Comparison of ENCODE assay signal across 16 cellular contexts in the genomic region with DNA sequence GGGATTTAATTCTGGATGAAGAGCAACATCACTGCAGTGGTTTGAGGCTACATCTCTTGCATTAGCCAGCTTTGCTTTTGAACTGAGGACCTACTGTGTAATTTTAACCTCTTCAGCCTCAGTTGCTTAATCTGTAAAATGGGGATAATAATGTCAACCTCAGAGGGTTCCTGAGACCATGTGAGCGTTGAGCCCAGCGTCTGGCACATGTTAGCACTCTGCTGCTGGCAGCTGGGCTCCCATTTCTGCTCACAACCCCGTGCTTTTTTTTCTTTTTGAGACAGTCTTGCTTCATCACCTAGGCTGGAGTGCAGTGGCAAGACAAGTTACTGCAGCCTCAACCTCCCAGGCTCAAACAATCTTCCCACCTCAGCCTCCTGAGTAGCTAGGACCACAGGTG. TPM values are rescaled to one million over a fixed set of nuclear protein-coding genes. Genes with fewer than 3 reads are reported as not detected.
"Had no signal": no experiment of that assay in that cellular context is flagged by ENCODE, and none has a peak within 500 bp of the region (broad histone marks: within the 10 kb centered on the region; RNA-seq: fewer than 3 reads in every experiment).

No MANE protein-coding gene starts in this region.

- H3K27me3 ChIP-seq: hepatocyte, upper lobe of left lung had no signal

- H3K4me3 ChIP-seq: hepatocyte, upper lobe of left lung had no signal

- H3K79me2 ChIP-seq: hepatocyte had no signal

- H2AFZ ChIP-seq: hepatocyte had no signal

- H3K9me3 ChIP-seq: upper lobe of left lung had no signal

- ATAC-seq: activated naive CD4-positive, alpha-beta T cell treated with anti-CD3 and anti-CD28 coated beads, Interleukin-2, amount 50 U/mL, for 72 hours; foreskin keratinocyte; natural killer cell; WTC11 had no signal

- H3K27ac ChIP-seq: foreskin keratinocyte, hepatocyte, upper lobe of left lung had no signal

- H3K4me2 ChIP-seq: hepatocyte had no signal

- DNase-seq: activated gamma-delta T cell treated with Interleukin-2 at 50 U/mL for 16 hours; activated T-cell treated with anti-CD3 and anti-CD28 coated beads, Interleukin-2, amount 50 U/mL, for 1 hour; effector memory CD4-positive, alpha-beta T cell; foreskin keratinocyte; kidney glomerular epithelial cell; midbrain; natural killer cell; retina; stimulated activated CD4-positive, alpha-beta T cell treated with anti-CD3 and anti-CD28 coated beads, Interleukin-4, amount 100 ng/mL, for 24 hours; stimulated activated naive CD4-positive, alpha-beta T cell treated with Interleukin-2 at 50 U/mL for 16 hours; upper lobe of left lung had no signal

- H3K36me3 ChIP-seq: upper lobe of left lung had no signal

- H3K4me1 ChIP-seq: foreskin keratinocyte had no signal

- FAIRE-seq: TTC549 had no signal

RNA-seq across cellular contexts. Expression of a gene that starts 31.6 kb away (rescaled TPM):
- total RNA-seq: foreskin keratinocyte, osteocyte had no signal
